Comparison of ENCODE assay signal across 1 cellular context in genomic region chr14:104705340-104706047, GRCh38.
TF ChIP-seq lines count a peak whose summit lies in the region.

No MANE protein-coding gene starts in this region.

TF ChIP-seq in GM12878, 131 proteins besides CTCF, POLR2A, EP300 and RAD21:
- peak; percentile 85 for TF ChIP-seq PKNOX1 (IDR thresholded peaks at IDR 0.05)
- TF ChIP-seq RELB (IDR thresholded peaks at IDR 0.05; ENCODE audit: low read depth), result no peak
- no peak for TF ChIP-seq HDGF (IDR thresholded peaks at IDR 0.05)
- TF ChIP-seq PBX3 (IDR thresholded peaks at IDR 0.05; ENCODE audit: insufficient replicate concordance, low read depth, low read length), result peak; percentile 64
